ENCODE assay signal across 19 cellular contexts in genomic region chr17:81380117-81380516, GRCh38.
"Had no signal": no experiment of that assay in that cellular context is flagged by ENCODE, and none has a peak within 500 bp of the region (broad histone marks: within the 10 kb centered on the region; RNA-seq: fewer than 3 reads in every experiment).

No MANE protein-coding gene starts in this region.

- DNase-seq: activated B cell treated with CpG ODN at 0.5 μM for 24 hours; activated CD4-positive, alpha-beta T cell treated with anti-CD3 and anti-CD28 coated beads for 36 hours; activated CD8-positive, alpha-beta memory T cell treated with anti-CD3 and anti-CD28 coated beads, Interleukin-2, amount 10 ng/mL, durations not matched to agents 7 days and 5 days; activated CD8-positive, alpha-beta T cell treated with anti-CD3 and anti-CD28 coated beads, Interleukin-2, amount 10 ng/mL, durations not matched to agents 7 days and 5 days; activated T-cell treated with anti-CD3 and anti-CD28 coated beads, Interleukin-2, amount 50 U/mL, for 48 hours; cortex of kidney; hippocampal formation; naive B cell; nephron progenitor cell; ovary; stimulated activated CD4-positive, alpha-beta T cell treated with anti-CD3 and anti-CD28 coated beads, Interleukin-1b, Interleukin-23, amount 100 ng/mL, for 48 hours; stimulated activated naive B cell treated with anti-CD40 and anti-IgM and Interleukin-4, amounts not matched to agents 10 μg/mL and 1 μg/mL and 100 μg/mL, for 72 hours; T-helper 1 cell; testis had no signal

- H3K27ac ChIP-seq: ovary, testis had no signal

- H3K4me2 ChIP-seq: smooth muscle cell had no signal

- FAIRE-seq: endothelial cell of umbilical vein had no signal

- H3K27me3 ChIP-seq: body of pancreas, ovary, testis, transverse colon had no signal

- H3K4me1 ChIP-seq: prostate gland, transverse colon had no signal

- H3K9me3 ChIP-seq: body of pancreas, ovary, prostate gland, testis, transverse colon had no signal

- H3K36me3 ChIP-seq: ovary, prostate gland, transverse colon had no signal

- ATAC-seq: activated CD4-positive, alpha-beta T cell treated with anti-CD3 and anti-CD28 coated beads for 36 hours; activated CD8-positive, alpha-beta memory T cell treated with anti-CD3 and anti-CD28 coated beads, Interleukin-2, amount 10 ng/mL, durations not matched to agents 7 days and 5 days; activated CD8-positive, alpha-beta T cell treated with anti-CD3 and anti-CD28 coated beads, Interleukin-2, amount 10 ng/mL, durations not matched to agents 7 days and 5 days; stimulated activated naive B cell treated with anti-CD40 and anti-IgM and Interleukin-4, amounts not matched to agents 10 μg/mL and 1 μg/mL and 100 μg/mL, for 72 hours had no signal

- H3K4me3 ChIP-seq: body of pancreas, ovary, smooth muscle cell, testis, transverse colon had no signal
